Comparison of ENCODE assay signal across 1 cellular context in genomic region chr17:38443356-38444026, GRCh38.
TF ChIP-seq lines count a peak whose summit lies in the region.

No MANE protein-coding gene starts in this region.

TF ChIP-seq in SK-N-SH treated with all-trans-retinoic acid at 6 μM for 48 hours, 23 proteins besides CTCF, POLR2A, EP300 and RAD21 (continued from another document):
- TF ChIP-seq, protein P1, sequence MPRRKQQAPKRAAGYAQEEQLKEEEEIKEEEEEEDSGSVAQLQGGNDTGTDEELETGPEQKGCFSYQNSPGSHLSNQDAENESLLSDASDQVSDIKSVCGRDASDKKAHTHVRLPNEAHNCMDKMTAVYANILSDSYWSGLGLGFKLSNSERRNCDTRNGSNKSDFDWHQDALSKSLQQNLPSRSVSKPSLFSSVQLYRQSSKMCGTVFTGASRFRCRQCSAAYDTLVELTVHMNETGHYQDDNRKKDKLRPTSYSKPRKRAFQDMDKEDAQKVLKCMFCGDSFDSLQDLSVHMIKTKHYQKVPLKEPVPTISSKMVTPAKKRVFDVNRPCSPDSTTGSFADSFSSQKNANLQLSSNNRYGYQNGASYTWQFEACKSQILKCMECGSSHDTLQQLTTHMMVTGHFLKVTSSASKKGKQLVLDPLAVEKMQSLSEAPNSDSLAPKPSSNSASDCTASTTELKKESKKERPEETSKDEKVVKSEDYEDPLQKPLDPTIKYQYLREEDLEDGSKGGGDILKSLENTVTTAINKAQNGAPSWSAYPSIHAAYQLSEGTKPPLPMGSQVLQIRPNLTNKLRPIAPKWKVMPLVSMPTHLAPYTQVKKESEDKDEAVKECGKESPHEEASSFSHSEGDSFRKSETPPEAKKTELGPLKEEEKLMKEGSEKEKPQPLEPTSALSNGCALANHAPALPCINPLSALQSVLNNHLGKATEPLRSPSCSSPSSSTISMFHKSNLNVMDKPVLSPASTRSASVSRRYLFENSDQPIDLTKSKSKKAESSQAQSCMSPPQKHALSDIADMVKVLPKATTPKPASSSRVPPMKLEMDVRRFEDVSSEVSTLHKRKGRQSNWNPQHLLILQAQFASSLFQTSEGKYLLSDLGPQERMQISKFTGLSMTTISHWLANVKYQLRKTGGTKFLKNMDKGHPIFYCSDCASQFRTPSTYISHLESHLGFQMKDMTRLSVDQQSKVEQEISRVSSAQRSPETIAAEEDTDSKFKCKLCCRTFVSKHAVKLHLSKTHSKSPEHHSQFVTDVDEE (CRISPR knock-in tag; IDR thresholded peaks at IDR 0.05), result no peak
- no peak for TF ChIP-seq ESRRG (CRISPR knock-in tag; IDR thresholded peaks at IDR 0.05)
- no peak for TF ChIP-seq POU6F1 (CRISPR knock-in tag; IDR thresholded peaks at IDR 0.05; ENCODE audit: borderline replicate concordance, low read depth)
- TF ChIP-seq PPARA (CRISPR knock-in tag; IDR thresholded peaks at IDR 0.05; ENCODE audit: borderline replicate concordance), result no peak
- TF ChIP-seq TOX (CRISPR knock-in tag; IDR thresholded peaks at IDR 0.05; ENCODE audit: borderline replicate concordance), result no peak
- TF ChIP-seq OSR1 (CRISPR knock-in tag; IDR thresholded peaks at IDR 0.05), result no peak
- TF ChIP-seq TCF4 (CRISPR knock-in tag; IDR thresholded peaks at IDR 0.05; ENCODE audit: borderline replicate concordance), result no peak
- TF ChIP-seq ZC3H10 (CRISPR knock-in tag; IDR thresholded peaks at IDR 0.05), result no peak
- TF ChIP-seq ZNF565 (CRISPR knock-in tag; conservative IDR thresholded peaks at IDR 0.05; ENCODE audit: low read depth), result no peak
